In genomic region chr16:4868573-4868972, GRCh38 we compare ENCODE assay signal across 28 cellular contexts. TPM values are rescaled to one million over a fixed set of nuclear protein-coding genes. Genes with fewer than 3 reads are reported as not detected.
DNase-seq lines count a peak whose midpoint lies in the region; ATAC-seq and TF ChIP-seq lines count a peak whose summit lies in the region.
"Had no signal": no experiment of that assay in that cellular context is flagged by ENCODE, and none has a peak within 500 bp of the region (broad histone marks: within the 10 kb centered on the region; RNA-seq: fewer than 3 reads in every experiment).

No MANE protein-coding gene starts in this region.

- H3K27me3 ChIP-seq in heart left ventricle (no peaks in the 10 kb centered on the region), right cardiac atrium (ENCODE audit: control insufficient read depth, insufficient read depth) (no peaks in the 10 kb centered on the region)
- H3K27me3 ChIP-seq: BE2C, dorsolateral prefrontal cortex, thyroid gland had no signal

- no peak overlapping the region for H3K4me3 Mint-ChIP-seq in brain
- H3K4me3 Mint-ChIP-seq in memory B cell: no peak overlapping the region
- H3K4me3 Mint-ChIP-seq: activated CD8-positive, alpha-beta T cell treated with anti-CD3 and anti-CD28 coated beads for 36 hours; neural crest cell; stimulated activated naive CD8-positive, alpha-beta T cell treated with anti-CD3 and anti-CD28 coated beads, Interleukin-15, Interleukin-2, amounts not matched to agents 100 ng/mL and 50 ng/mL, for 24 hours had no signal

- H3K36me3 ChIP-seq in heart left ventricle: peaks cover 0 to 72% (median 52%) of the 10 kb centered on the region in 9 donors

- H3K27ac ChIP-seq in heart left ventricle (no peak overlapping the region), right cardiac atrium (ENCODE audit: low read length) (no peak overlapping the region)
- H3K27ac ChIP-seq: parathyroid adenoma, PC-9 had no signal

- no peaks in the 10 kb centered on the region for H3K9me3 ChIP-seq in heart left ventricle
- H3K9me3 ChIP-seq in right cardiac atrium (ENCODE audit: control insufficient read depth, low read length): no peaks in the 10 kb centered on the region
- H3K9me3 ChIP-seq: BE2C, thyroid gland had no signal

- peaks cover 13% of the 10 kb centered on the region for H3K4me1 Mint-ChIP-seq in brain
- H3K4me1 Mint-ChIP-seq in memory B cell: peaks cover 12% of the 10 kb centered on the region
- H3K4me1 Mint-ChIP-seq: neural crest cell had no signal

- H3K4me3 ChIP-seq in heart left ventricle: no peak overlapping the region
- H3K4me3 ChIP-seq in right cardiac atrium (ENCODE audit: low read length): no peak overlapping the region
- H3K4me3 ChIP-seq: dorsolateral prefrontal cortex, lung, PC-9, thyroid gland had no signal

- TF ChIP-seq CTCF in heart left ventricle (IDR thresholded peaks at IDR 0.05) (no peak), brain (conservative IDR thresholded peaks at IDR 0.05) (no peak)

- DNase-seq in heart left ventricle (no peak), right cardiac atrium (no peak), memory B cell (ENCODE audit: low spot score in 2 of 2) (no peak), NCI-H2227 treated with DMSO at 0.1 percent for 48 hours (lab: John Stamatoyannopoulos, UW) (no peak), GM19240 (ENCODE audit: insufficient read length, low spot score) (no peak)
- DNase-seq: activated CD4-positive, CD25-positive, alpha-beta regulatory T cell treated with anti-CD3 and anti-CD28 coated beads, Interleukin-2, amount 50 U/mL, for 72 hours; activated CD8-positive, alpha-beta T cell treated with anti-CD3 and anti-CD28 coated beads for 36 hours; BE2C; cerebellar nuclear complex; COR-L47; GDM1; H7; NCI-H1694 treated with DMSO at 0.1 percent for 48 hours; NCI-H2171 treated with DMSO at 0.1 percent for 48 hours; NCI-H524 treated with DMSO at 0.1 percent for 48 hours; PC-9; SIG-M5; stimulated activated CD4-positive, alpha-beta T cell treated with anti-CD3 and anti-CD28 coated beads, Interleukin-15, amount 100 ng/mL, for 24 hours; SW 1271; thyroid gland had no signal

- ATAC-seq in heart left ventricle: peak in 3 of 4 donors; percentile 26 to 59 (median 50)
- ATAC-seq in right cardiac atrium: no peak
- ATAC-seq in memory B cell (ENCODE audit: low read depth): no peak
- ATAC-seq in activated CD4-positive, CD25-positive, alpha-beta regulatory T cell treated with anti-CD3 and anti-CD28 coated beads, Interleukin-2, amount 50 U/mL, for 24 hours: no peak
- ATAC-seq: activated CD8-positive, alpha-beta T cell treated with anti-CD3 and anti-CD28 coated beads for 36 hours had no signal

- 76 to 87% (median 80%) methylated on average over 7 of the region's 7 CpGs for WGBS in heart left ventricle, 4 donors
- 84% methylated on average over 7 of the region's 7 CpGs for WGBS in right cardiac atrium

- peak overlapping the region in 4 of 5 experiments; percentile 21 to 86 (median 75) for H3K27ac Mint-ChIP-seq in brain
- H3K27ac Mint-ChIP-seq in memory B cell: peak overlapping the region; percentile 14
- H3K27ac Mint-ChIP-seq: activated CD8-positive, alpha-beta T cell treated with anti-CD3 and anti-CD28 coated beads for 36 hours; activated T-helper 2 cell treated with anti-CD3 and anti-CD28 coated beads, Interferon-gamma antibody, Interleukin-2, Interleukin-4, amounts not matched to agents 10 μg/mL and 5 μg/mL and 100 μg/mL, durations not matched to agents 14 hours and 24 hours and 36 hours; stimulated activated naive CD8-positive, alpha-beta T cell treated with anti-CD3 and anti-CD28 coated beads, Interleukin-15, Interleukin-2, amounts not matched to agents 100 ng/mL and 50 ng/mL, for 24 hours had no signal

- H3K27me3 Mint-ChIP-seq in brain (peaks cover 5% of the 10 kb centered on the region), memory B cell (no peaks in the 10 kb centered on the region)
- H3K27me3 Mint-ChIP-seq: activated CD8-positive, alpha-beta T cell treated with anti-CD3 and anti-CD28 coated beads for 36 hours; stimulated activated naive CD8-positive, alpha-beta T cell treated with anti-CD3 and anti-CD28 coated beads, Interleukin-15, Interleukin-2, amounts not matched to agents 100 ng/mL and 50 ng/mL, for 24 hours had no signal

- H3K4me1 ChIP-seq in heart left ventricle (peaks cover 0 to 41% (median 5%) of the 10 kb centered on the region in 12 donors), right cardiac atrium (ENCODE audit: control insufficient read depth, insufficient read depth, low read length) (peaks cover 2% of the 10 kb centered on the region)
- H3K4me1 ChIP-seq: BE2C, parathyroid adenoma had no signal

- TF ChIP-seq POLR2A in heart left ventricle (IDR thresholded peaks at IDR 0.05): no peak

- intact Hi-C loops in heart left ventricle (cut with DNase I) (loop anchor here in 2 of 10 donors (10.0 kb wide), 1 partner anchor 156 kb away; no protein-coding TSS in a partner anchor), right cardiac atrium (cut with DNase I) (no loop called here)

- H3K9me3 Mint-ChIP-seq in brain (no peaks in the 10 kb centered on the region), memory B cell (no peaks in the 10 kb centered on the region)
- H3K9me3 Mint-ChIP-seq: activated CD8-positive, alpha-beta T cell treated with anti-CD3 and anti-CD28 coated beads for 36 hours; activated T-helper 2 cell treated with anti-CD3 and anti-CD28 coated beads, Interferon-gamma antibody, Interleukin-2, Interleukin-4, amounts not matched to agents 10 μg/mL and 5 μg/mL and 100 μg/mL, durations not matched to agents 14 hours and 24 hours and 36 hours; neural crest cell; stimulated activated naive CD8-positive, alpha-beta T cell treated with anti-CD3 and anti-CD28 coated beads, Interleukin-15, Interleukin-2, amounts not matched to agents 100 ng/mL and 50 ng/mL, for 24 hours had no signal

- H3K36me3 Mint-ChIP-seq in brain (peaks cover 52% of the 10 kb centered on the region), memory B cell (peaks cover 26% of the 10 kb centered on the region)

RNA-seq across cellular contexts. Expression of gene UBN1, which starts 21.3 kb away (rescaled TPM):
- total RNA-seq in heart left ventricle (10 to 100 TPM; 25.0 to 77.9 (median 32.7) TPM), right cardiac atrium (10 to 100 TPM; 24.4 to 30.4 (median 27.4) TPM)
- polyA plus RNA-seq in heart left ventricle (10 to 100 TPM; 20.3 to 34.2 TPM), right cardiac atrium (16.5 TPM), brain (ENCODE audit: insufficient read depth, low read depth, low replicate concordance) (31.7 TPM)

RNA-seq across cellular contexts. Expression of gene GLYR1, which starts 21.5 kb away (rescaled TPM):
- total RNA-seq in heart left ventricle: 10 to 100 TPM; 54.3 to 96.6 (median 75.8) TPM
- 10 to 100 TPM; 51.3 to 67.2 TPM for polyA plus RNA-seq in heart left ventricle
- total RNA-seq in right cardiac atrium: 10 to 100 TPM; 69.9 to 84.4 (median 81.1) TPM
- polyA plus RNA-seq in right cardiac atrium: 56.1 TPM
- polyA plus RNA-seq in brain (ENCODE audit: insufficient read depth, low read depth, low replicate concordance): 63.6 TPM

Comparison
In these comparisons a context has a peak if more than half of its experiments do, and no peak if none do; other contexts are left out.
1. ATAC-seq: peak in heart left ventricle (3 of 4); none in right cardiac atrium (0 of 2), memory B cell (single experiment) and activated CD4-positive, CD25-positive, alpha-beta regulatory T cell treated with anti-CD3 and anti-CD28 coated beads, Interleukin-2, amount 50 U/mL, for 24 hours (0 of 2).